In genomic region chr2:41933585-41934322, GRCh38 we compare ENCODE assay signal across 9 cellular contexts.
DNase-seq lines count a peak whose midpoint lies in the region; ATAC-seq, FAIRE-seq and TF ChIP-seq lines count a peak whose summit lies in the region.
"Had no signal": no experiment of that assay in that cellular context is flagged by ENCODE, and none has a peak within 500 bp of the region (broad histone marks: within the 10 kb centered on the region; RNA-seq: fewer than 3 reads in every experiment).

No MANE protein-coding gene starts in this region.

- CTCF ChIA-PET in mammary epithelial cell (lab: Charles Lee; ENCODE audit: low non-redundant PET): no interaction called here

- intact Hi-C loops in mammary epithelial cell (cut with micrococcal nuclease): no loop called here
- intact Hi-C loops in lower lobe of right lung (cut with DNase I): no loop called here
- intact Hi-C loops in uterus (cut with DNase I; ENCODE audit: low total_unique reads): loop anchor here (10.0 kb wide), 1 partner anchor 71 kb away; no protein-coding TSS in a partner anchor
- intact Hi-C loops in activated T-helper 1 cell treated with anti-CD3 and anti-CD28 coated beads, Interleukin-12 subunit alpha, Interleukin-12 subunit beta, Interleukin-2, Interleukin-4 antibody, amounts not matched to agents 30 ng/mL and 10 ng/mL and 1 ng/mL, durations not matched to agents 14 hours and 24 hours and 36 hours (cut with micrococcal nuclease): no loop called here

- no peaks in the 10 kb centered on the region for H3K9me3 Mint-ChIP-seq in activated T-helper 1 cell treated with anti-CD3 and anti-CD28 coated beads, Interleukin-12 subunit alpha, Interleukin-12 subunit beta, Interleukin-2, Interleukin-4 antibody, amounts not matched to agents 30 ng/mL and 10 ng/mL and 1 ng/mL, durations not matched to agents 14 hours and 24 hours and 36 hours
- H3K9me3 Mint-ChIP-seq: activated CD4-positive, alpha-beta T cell treated with anti-CD3 and anti-CD28 coated beads, Interleukin-2, amount 10 ng/mL, durations not matched to agents 24 days and 14 days had no signal

- 55% methylated on average over 8 of the region's 8 CpGs for WGBS in mammary epithelial cell (ENCODE audit: low coverage, missing lambda C conversion rate)

- no peak overlapping the region for H3K9ac ChIP-seq in mammary epithelial cell (ENCODE audit: insufficient read depth, low read length)

- H3K4me3 ChIP-seq in mammary epithelial cell (replicated peaks in 1 of 3; ENCODE audit: insufficient read depth in 1 of 3, low read depth in 2 of 3, low read length in 3 of 3) (no peak overlapping the region), lower lobe of right lung (no peak overlapping the region), uterus (no peak overlapping the region)

- H3K4me1 Mint-ChIP-seq in activated T-helper 1 cell treated with anti-CD3 and anti-CD28 coated beads, Interleukin-12 subunit alpha, Interleukin-12 subunit beta, Interleukin-2, Interleukin-4 antibody, amounts not matched to agents 30 ng/mL and 10 ng/mL and 1 ng/mL, durations not matched to agents 14 hours and 24 hours and 36 hours (ENCODE audit: low read depth): no peaks in the 10 kb centered on the region
- H3K4me1 Mint-ChIP-seq: activated CD4-positive, alpha-beta T cell treated with anti-CD3 and anti-CD28 coated beads, Interleukin-2, amount 10 ng/mL, durations not matched to agents 24 days and 14 days had no signal

- H4K20me1 ChIP-seq in mammary epithelial cell (ENCODE audit: insufficient read depth, low read length): peaks cover 2% of the 10 kb centered on the region

- no peak overlapping the region for H3K4me2 ChIP-seq in mammary epithelial cell (ENCODE audit: insufficient read depth, low read depth, low read length)

- no peaks in the 10 kb centered on the region for H3K27me3 ChIP-seq in mammary epithelial cell (ENCODE audit: insufficient read depth, low read length)
- no peaks in the 10 kb centered on the region for H3K27me3 ChIP-seq in lower lobe of right lung (ENCODE audit: low read depth)
- no peaks in the 10 kb centered on the region for H3K27me3 ChIP-seq in uterus

- in situ Hi-C loops in mammary epithelial cell (cut with MboI; ENCODE audit: low sequenced_read_pairs in 2 of 2): no loop called here

- no peaks in the 10 kb centered on the region for H3K79me2 ChIP-seq in mammary epithelial cell (ENCODE audit: insufficient read depth, low read length)

- no peak overlapping the region for H2AFZ ChIP-seq in mammary epithelial cell (ENCODE audit: low read depth, low read length)

- peak; percentile 77 for FAIRE-seq in HTR-8/SVneo (lab: Jason Lieb, UNC)

- no peak overlapping the region for H3K4me3 Mint-ChIP-seq in activated T-helper 1 cell treated with anti-CD3 and anti-CD28 coated beads, Interleukin-12 subunit alpha, Interleukin-12 subunit beta, Interleukin-2, Interleukin-4 antibody, amounts not matched to agents 30 ng/mL and 10 ng/mL and 1 ng/mL, durations not matched to agents 14 hours and 24 hours and 36 hours
- H3K4me3 Mint-ChIP-seq: activated CD4-positive, alpha-beta T cell treated with anti-CD3 and anti-CD28 coated beads, Interleukin-2, amount 10 ng/mL, durations not matched to agents 24 days and 14 days had no signal

- H3K27ac ChIP-seq in mammary epithelial cell (ENCODE audit: insufficient read depth, low read depth, low read length) (no peak overlapping the region), lower lobe of right lung (peak overlapping the region; percentile 36), uterus (peak overlapping the region; percentile 83 to 85)

- no peak for TF ChIP-seq POLR2A in uterus (IDR thresholded peaks at IDR 0.05)

- no peaks in the 10 kb centered on the region for H3K36me3 Mint-ChIP-seq in activated T-helper 1 cell treated with anti-CD3 and anti-CD28 coated beads, Interleukin-12 subunit alpha, Interleukin-12 subunit beta, Interleukin-2, Interleukin-4 antibody, amounts not matched to agents 30 ng/mL and 10 ng/mL and 1 ng/mL, durations not matched to agents 14 hours and 24 hours and 36 hours (ENCODE audit: low read depth)

- peak; percentile 18 to 56 for ATAC-seq in lower lobe of right lung
- no peak for ATAC-seq in GM19463 (IDR thresholded peaks at IDR 0.05; ENCODE audit: unreplicated experiment)

- H3K36me3 ChIP-seq in mammary epithelial cell (ENCODE audit: insufficient read depth, low read length): no peaks in the 10 kb centered on the region
- H3K36me3 ChIP-seq in lower lobe of right lung: no peaks in the 10 kb centered on the region
- no peaks in the 10 kb centered on the region for H3K36me3 ChIP-seq in uterus

- dilution Hi-C loops in mammary epithelial cell (cut with HindIII; ENCODE audit: low sequenced_read_pairs): no loop called here

- no peak for TF ChIP-seq CTCF in mammary epithelial cell (conservative IDR thresholded peaks at IDR 0.05 in 1 of 2, IDR thresholded peaks at IDR 0.05 in 1 of 2; ENCODE audit: extremely low read depth in 1 of 2, insufficient read depth in 1 of 2, low read depth in 1 of 2, low read length in 2 of 2)
- TF ChIP-seq CTCF in lower lobe of right lung (IDR thresholded peaks at IDR 0.05): no peak
- no peak for TF ChIP-seq CTCF in uterus (IDR thresholded peaks at IDR 0.05)

- H3K27me3 Mint-ChIP-seq in activated T-helper 1 cell treated with anti-CD3 and anti-CD28 coated beads, Interleukin-12 subunit alpha, Interleukin-12 subunit beta, Interleukin-2, Interleukin-4 antibody, amounts not matched to agents 30 ng/mL and 10 ng/mL and 1 ng/mL, durations not matched to agents 14 hours and 24 hours and 36 hours (ENCODE audit: insufficient read depth): peaks cover 11% of the 10 kb centered on the region
- H3K27me3 Mint-ChIP-seq: activated CD4-positive, alpha-beta T cell treated with anti-CD3 and anti-CD28 coated beads, Interleukin-2, amount 10 ng/mL, durations not matched to agents 24 days and 14 days had no signal

- DNase-seq in HTR-8/SVneo (ENCODE audit: insufficient read length, low spot score): peak; percentile 70
- peak; percentile 81 for DNase-seq in mammary epithelial cell
- DNase-seq in lower lobe of right lung: no peak
- peak; percentile 55 to 69 for DNase-seq in uterus
- DNase-seq in GDM1 (lab: John Stamatoyannopoulos, UW): no peak
- no peak for DNase-seq in activated T-helper 1 cell treated with anti-CD3 and anti-CD28 coated beads, Interleukin-12 subunit alpha, Interleukin-12 subunit beta, Interleukin-2, Interleukin-4 antibody, amounts not matched to agents 30 ng/mL and 10 ng/mL and 1 ng/mL, durations not matched to agents 14 hours and 24 hours and 36 hours (ENCODE audit: low spot score)
- DNase-seq: activated CD4-positive, alpha-beta T cell treated with anti-CD3 and anti-CD28 coated beads, Interleukin-2, amount 10 ng/mL, durations not matched to agents 24 days and 14 days; NCI-H2029 treated with DMSO at 0.1 percent for 48 hours had no signal

- no TSS peak for BruUV-seq in mammary epithelial cell (replicated peaks; lab: Mats Ljungman, UMichigan)

- H3K27ac Mint-ChIP-seq in activated T-helper 1 cell treated with anti-CD3 and anti-CD28 coated beads, Interleukin-12 subunit alpha, Interleukin-12 subunit beta, Interleukin-2, Interleukin-4 antibody, amounts not matched to agents 30 ng/mL and 10 ng/mL and 1 ng/mL, durations not matched to agents 14 hours and 24 hours and 36 hours: no peak overlapping the region
- H3K27ac Mint-ChIP-seq: activated CD4-positive, alpha-beta T cell treated with anti-CD3 and anti-CD28 coated beads, Interleukin-2, amount 10 ng/mL, durations not matched to agents 24 days and 14 days had no signal

- H3K9me3 ChIP-seq in mammary epithelial cell (replicated peaks; ENCODE audit: insufficient read depth, low read length) (no peaks in the 10 kb centered on the region), lower lobe of right lung (no peaks in the 10 kb centered on the region), uterus (no peaks in the 10 kb centered on the region)

- H3K4me1 ChIP-seq in mammary epithelial cell (ENCODE audit: insufficient read depth, low read length): peaks cover 8% of the 10 kb centered on the region
- H3K4me1 ChIP-seq in lower lobe of right lung: peaks cover 16% of the 10 kb centered on the region
- peaks cover 9 to 10% of the 10 kb centered on the region in 2 donors for H3K4me1 ChIP-seq in uterus

Comparison
In these comparisons a context has a peak if more than half of its experiments do, and no peak if none do; other contexts are left out.
1. DNase-seq: peak in HTR-8/SVneo (single experiment), mammary epithelial cell (single experiment) and uterus (2 of 2); none in lower lobe of right lung (single experiment), GDM1 (single experiment) and activated T-helper 1 cell treated with anti-CD3 and anti-CD28 coated beads, Interleukin-12 subunit alpha, Interleukin-12 subunit beta, Interleukin-2, Interleukin-4 antibody, amounts not matched to agents 30 ng/mL and 10 ng/mL and 1 ng/mL, durations not matched to agents 14 hours and 24 hours and 36 hours (single experiment).